Comparison of ENCODE assay signal across 18 cellular contexts in the genomic region with DNA sequence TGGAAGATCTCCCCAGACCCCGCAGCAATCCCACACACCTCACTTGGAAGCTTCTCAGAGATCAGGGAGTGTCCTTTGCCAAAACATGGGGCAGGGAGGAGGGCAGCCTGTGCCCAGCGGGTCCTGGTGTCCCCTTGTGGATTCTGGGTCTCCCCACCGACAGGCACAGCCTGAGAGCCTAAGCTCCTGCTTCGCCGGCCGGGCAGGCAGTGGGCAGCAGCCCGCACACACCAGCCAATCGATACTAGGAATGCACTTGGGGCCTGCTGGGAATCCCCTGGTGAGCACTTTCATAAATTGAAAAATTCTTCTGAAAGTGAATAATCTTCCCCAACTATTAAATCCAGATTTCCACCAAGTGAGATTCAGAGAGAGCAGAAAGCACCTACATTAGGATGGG.
DNase-seq lines count a peak whose midpoint lies in the region; ATAC-seq and TF ChIP-seq lines count a peak whose summit lies in the region.
"Had no signal": no experiment of that assay in that cellular context is flagged by ENCODE, and none has a peak within 500 bp of the region (broad histone marks: within the 10 kb centered on the region; RNA-seq: fewer than 3 reads in every experiment).

No MANE protein-coding gene starts in this region.

- H3K4me2 ChIP-seq in neuronal stem cell (ENCODE audit: insufficient read depth, low read length, poor library complexity, severe bottlenecking) = no peak overlapping the region
- H3K4me2 ChIP-seq: A549 had no signal

- peaks cover 13% of the 10 kb centered on the region for H3K36me3 Mint-ChIP-seq in glutamatergic neuron (ENCODE audit: unreplicated experiment)
- H3K36me3 Mint-ChIP-seq: CD8-positive, alpha-beta T cell had no signal

- peak overlapping the region; percentile 60 for H3K18ac ChIP-seq in neuronal stem cell (ENCODE audit: low read length)

- no peak overlapping the region for H3K23ac ChIP-seq in neuronal stem cell (ENCODE audit: low read depth, low read length, poor library complexity)

- no peak overlapping the region for H3K27ac ChIP-seq in neuronal stem cell (replicated peaks; ENCODE audit: low read length)
- H3K27ac ChIP-seq: 22Rv1; A549; BLaER1 treated with 17β-estradiol and CSF1 and Interleukin-3, amounts not matched to agents 10 nM and 100 nM; C4-2B had no signal

- H3K4me3 ChIP-seq in neuronal stem cell (ENCODE audit: low read length in 2 of 2) = no peak overlapping the region
- H3K4me3 ChIP-seq: A549; BLaER1 treated with 17β-estradiol and CSF1 and Interleukin-3, amounts not matched to agents 10 nM and 100 nM had no signal

- H2AFZ ChIP-seq in neuronal stem cell (ENCODE audit: low read length) = no peak overlapping the region

- no peak overlapping the region for H3K4me3 Mint-ChIP-seq in glutamatergic neuron (ENCODE audit: unreplicated experiment)
- H3K4me3 Mint-ChIP-seq: B cell; CD4-positive, alpha-beta T cell; CD8-positive, alpha-beta T cell had no signal

- intact Hi-C loops in left ventricle myocardium superior (cut with micrococcal nuclease) (no loop called here), cardiac septum (cut with DNase I) (no loop called here)

- H3K4ac ChIP-seq in neuronal stem cell (ENCODE audit: low read length) = no peak overlapping the region

- H3K36me3 ChIP-seq in neuronal stem cell (replicated peaks in 1 of 2; ENCODE audit: control insufficient read depth in 2 of 2, insufficient read depth in 2 of 2, low read length in 2 of 2) = no peaks in the 10 kb centered on the region
- H3K36me3 ChIP-seq: BLaER1 treated with 17β-estradiol and CSF1 and Interleukin-3, amounts not matched to agents 10 nM and 100 nM had no signal

- no peak overlapping the region for H2AK5ac ChIP-seq in neuronal stem cell (ENCODE audit: low read depth, low read length)

- TF ChIP-seq CTCF in glutamatergic neuron (IDR thresholded peaks at IDR 0.05; ENCODE audit: partially characterized antibody, unreplicated experiment) = no peak

- no peak overlapping the region for H2BK12ac ChIP-seq in neuronal stem cell (ENCODE audit: low read length)

- H3K9me3 ChIP-seq in neuronal stem cell (replicated peaks in 1 of 2; ENCODE audit: control insufficient read depth in 2 of 2, insufficient read depth in 1 of 2, low read depth in 1 of 2, low read length in 2 of 2) = peaks cover 0 to 17% of the 10 kb centered on the region in 2 donors
- H3K9me3 ChIP-seq: Caco-2 had no signal

- H3K4me1 ChIP-seq in neuronal stem cell (ENCODE audit: control insufficient read depth in 2 of 2, insufficient read depth in 1 of 2, low read depth in 1 of 2, low read length in 2 of 2) = peaks cover 8 to 14% of the 10 kb centered on the region in 2 donors
- H3K4me1 ChIP-seq: A549, Caco-2 had no signal

- H2BK15ac ChIP-seq in neuronal stem cell (ENCODE audit: low read length) = no peak overlapping the region

- H4K8ac ChIP-seq in neuronal stem cell (ENCODE audit: low read depth, low read length) = no peak overlapping the region

- H3K9ac ChIP-seq in neuronal stem cell (ENCODE audit: low read depth, low read length, poor library complexity) = no peak overlapping the region
- H3K9ac ChIP-seq: BLaER1 treated with 17β-estradiol and CSF1 and Interleukin-3, amounts not matched to agents 10 nM and 100 nM had no signal

- H3K14ac ChIP-seq in neuronal stem cell (ENCODE audit: low read length) = no peak overlapping the region

- H3K9me3 Mint-ChIP-seq in glutamatergic neuron (ENCODE audit: unreplicated experiment) = peaks cover 26% of the 10 kb centered on the region

- H3K27me3 Mint-ChIP-seq in glutamatergic neuron (ENCODE audit: unreplicated experiment) = peaks cover 30% of the 10 kb centered on the region
- H3K27me3 Mint-ChIP-seq: B cell; CD4-positive, alpha-beta T cell had no signal

- ATAC-seq in left ventricle myocardium superior = no peak
- ATAC-seq: A549; CD8-positive, alpha-beta T cell had no signal

- H3K27me3 ChIP-seq in neuronal stem cell (ENCODE audit: control insufficient read depth in 3 of 3, insufficient read depth in 3 of 3, low read depth in 1 of 3, low read length in 3 of 3) = no peaks in the 10 kb centered on the region

- H2BK120ac ChIP-seq in neuronal stem cell (ENCODE audit: low read depth, low read length) = no peak overlapping the region

- peak overlapping the region; percentile 62 for H3K27ac Mint-ChIP-seq in glutamatergic neuron (ENCODE audit: unreplicated experiment)
- H3K27ac Mint-ChIP-seq: B cell; CD4-positive, alpha-beta T cell; CD8-positive, alpha-beta T cell had no signal

- no CpG with 5 or more reads among the region's 8 CpGs for WGBS in neuronal stem cell (ENCODE audit: extremely low coverage in 2 of 2, insufficient read length in 2 of 2, insufficient replicate concordance in 1 of 2), 2 donors

- H3K4me1 Mint-ChIP-seq in glutamatergic neuron (ENCODE audit: low read depth, unreplicated experiment) = peaks cover 13% of the 10 kb centered on the region

- H4K91ac ChIP-seq in neuronal stem cell (ENCODE audit: low read depth, low read length, poor library complexity) = no peak overlapping the region

- no peaks in the 10 kb centered on the region for H3K79me1 ChIP-seq in neuronal stem cell (ENCODE audit: low read depth, low read length)

- no peak overlapping the region for H2BK5ac ChIP-seq in neuronal stem cell (ENCODE audit: low read length)

- DNase-seq in left ventricle myocardium superior (peak; percentile 11), cardiac septum (ENCODE audit: low spot score) (no peak), glutamatergic neuron (no peak), neuronal stem cell (ENCODE audit: low spot score) (no peak), SIG-M5 (lab: John Stamatoyannopoulos, UW) (no peak), T-helper 2 cell (no peak)
- DNase-seq: AML-193; Caco-2; Calu3; CD4-positive, alpha-beta T cell; CD8-positive, alpha-beta T cell; DMS79 treated with DMSO at 0.1 percent for 48 hours; GF-D8 had no signal
